ENCODE assay signal across 1 cellular context in the genomic region with DNA sequence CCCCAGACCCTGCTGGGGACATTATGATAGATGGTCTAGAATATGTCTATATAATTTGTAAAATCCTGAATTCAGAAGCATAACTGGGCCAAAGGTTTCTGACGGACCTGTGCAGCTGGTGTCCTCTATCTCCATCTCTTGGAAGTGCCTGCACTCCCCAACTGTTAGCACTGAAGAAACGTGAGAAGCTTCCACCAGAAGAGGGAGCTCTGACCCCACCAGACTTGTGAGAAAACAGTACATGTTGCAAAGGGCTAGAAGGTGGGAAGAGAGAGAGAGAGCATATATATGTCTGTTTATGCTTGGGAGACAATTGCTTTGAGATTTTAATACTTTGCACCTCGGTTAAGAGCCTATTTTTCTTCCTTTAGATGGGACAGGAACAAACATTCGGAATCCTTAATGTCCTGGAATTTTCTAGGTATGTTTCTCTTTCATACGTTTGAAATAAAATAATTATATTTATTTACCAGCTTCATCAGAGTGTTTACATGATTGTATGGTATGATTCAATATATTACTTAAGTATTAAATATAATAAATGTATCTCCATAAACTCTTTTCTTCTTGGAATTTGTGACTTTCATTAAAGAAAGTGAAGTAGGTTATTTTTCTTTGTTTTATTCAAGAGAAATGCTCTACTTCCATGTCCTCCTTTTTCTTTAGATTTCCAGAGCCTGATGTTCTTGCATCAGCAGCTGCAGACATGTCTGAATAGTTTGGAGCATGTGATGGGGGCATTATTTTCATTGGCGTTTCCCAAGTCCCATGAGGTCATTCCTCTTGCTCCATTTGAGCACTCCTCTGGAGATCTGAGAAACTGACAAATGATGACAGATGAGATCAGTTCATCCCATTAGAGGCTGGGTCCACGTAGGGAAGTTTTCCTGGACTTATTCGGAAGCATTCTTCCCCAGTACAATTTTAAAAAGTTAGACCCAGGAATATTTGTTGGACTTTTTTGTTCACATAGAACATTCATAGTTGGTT.
TF ChIP-seq lines count a peak whose summit lies in the region.

No MANE protein-coding gene starts in this region.

TF ChIP-seq in SK-N-SH, 30 proteins besides CTCF, POLR2A, EP300 and RAD21 (continued from another document):
- TF ChIP-seq, protein P1, sequence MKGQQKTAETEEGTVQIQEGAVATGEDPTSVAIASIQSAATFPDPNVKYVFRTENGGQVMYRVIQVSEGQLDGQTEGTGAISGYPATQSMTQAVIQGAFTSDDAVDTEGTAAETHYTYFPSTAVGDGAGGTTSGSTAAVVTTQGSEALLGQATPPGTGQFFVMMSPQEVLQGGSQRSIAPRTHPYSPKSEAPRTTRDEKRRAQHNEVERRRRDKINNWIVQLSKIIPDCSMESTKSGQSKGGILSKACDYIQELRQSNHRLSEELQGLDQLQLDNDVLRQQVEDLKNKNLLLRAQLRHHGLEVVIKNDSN (IDR thresholded peaks at IDR 0.05; ENCODE audit: borderline replicate concordance, low read depth) = no peak
- TF ChIP-seq FOXJ3 (CRISPR knock-in tag; IDR thresholded peaks at IDR 0.05) (no peak), RCOR1 (IDR thresholded peaks at IDR 0.05; ENCODE audit: low read length) (0 out of 2 replicates have a peak, but pooled peaks have one; percentile 11)
- TF ChIP-seq, protein P2, sequence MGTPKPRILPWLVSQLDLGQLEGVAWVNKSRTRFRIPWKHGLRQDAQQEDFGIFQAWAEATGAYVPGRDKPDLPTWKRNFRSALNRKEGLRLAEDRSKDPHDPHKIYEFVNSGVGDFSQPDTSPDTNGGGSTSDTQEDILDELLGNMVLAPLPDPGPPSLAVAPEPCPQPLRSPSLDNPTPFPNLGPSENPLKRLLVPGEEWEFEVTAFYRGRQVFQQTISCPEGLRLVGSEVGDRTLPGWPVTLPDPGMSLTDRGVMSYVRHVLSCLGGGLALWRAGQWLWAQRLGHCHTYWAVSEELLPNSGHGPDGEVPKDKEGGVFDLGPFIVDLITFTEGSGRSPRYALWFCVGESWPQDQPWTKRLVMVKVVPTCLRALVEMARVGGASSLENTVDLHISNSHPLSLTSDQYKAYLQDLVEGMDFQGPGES (IDR thresholded peaks at IDR 0.05; ENCODE audit: low read depth, low read length) = no peak
